8 cellular contexts compared by ENCODE assay signal in the genomic region with DNA sequence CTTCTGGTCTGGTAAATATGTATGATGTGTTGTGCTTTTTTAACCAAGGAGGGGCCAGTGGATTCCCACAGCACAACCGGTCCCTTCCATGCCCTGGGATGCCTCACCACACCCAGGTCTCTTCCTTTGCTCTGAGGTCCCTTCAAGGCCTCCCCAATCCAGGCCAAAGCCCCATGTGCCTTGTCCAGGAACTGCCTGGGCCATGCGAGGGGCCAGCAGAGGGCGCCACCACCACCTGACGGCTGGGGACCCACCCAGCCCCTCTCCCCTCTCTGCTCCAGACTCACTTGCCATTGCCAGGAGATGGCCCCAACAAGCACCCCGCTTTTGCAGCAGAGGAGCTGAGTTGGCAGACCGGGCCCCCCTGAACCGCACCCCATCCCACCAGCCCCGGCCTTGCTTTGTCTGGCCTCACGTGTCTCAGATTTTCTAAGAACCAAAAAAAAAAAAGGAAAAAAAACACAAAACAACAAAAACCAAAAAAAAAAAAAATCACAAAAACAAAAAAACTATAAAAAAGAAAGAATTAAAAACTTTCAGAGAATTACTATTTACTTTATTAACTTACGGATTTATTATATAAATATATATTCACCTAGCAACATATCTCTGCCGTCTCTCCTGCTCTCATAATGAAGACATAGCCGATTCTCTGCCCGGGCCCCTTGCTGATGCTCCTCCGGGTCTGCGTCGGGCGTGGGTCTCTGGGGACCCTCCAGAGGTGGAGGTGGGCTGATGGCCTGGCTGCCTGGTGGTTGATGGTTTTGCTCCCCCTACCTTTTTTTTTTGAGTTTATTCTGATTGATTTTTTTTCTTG. TPM values are rescaled to one million over a fixed set of nuclear protein-coding genes. Genes with fewer than 3 reads are reported as not detected.
A peak's percentile ranks its signal among the peaks of the same experiment; 100 is the strongest.
DNase-seq lines count a peak whose midpoint lies in the region; ATAC-seq and TF ChIP-seq lines count a peak whose summit lies in the region.

No MANE protein-coding gene starts in this region.

- H3K4me1 Mint-ChIP-seq in chondrocyte (ENCODE audit: low read depth) (peaks cover 40% of the 10 kb centered on the region), memory B cell (peaks cover 20% of the 10 kb centered on the region)

- H3K27ac Mint-ChIP-seq in chondrocyte (ENCODE audit: unreplicated experiment) (peak overlapping the region; percentile 74), memory B cell (peak overlapping the region; percentile 62)

- DNase-seq in NCI-H2029 (lab: John Stamatoyannopoulos, UW) (peak; percentile 42), NCI-H2029 treated with DMSO at 0.1 percent for 48 hours (lab: John Stamatoyannopoulos, UW) (no peak), NCI-H1694 (lab: John Stamatoyannopoulos, UW) (peak; percentile 52), chondrocyte (ENCODE audit: low spot score) (peak; percentile 85), memory B cell (ENCODE audit: low spot score in 2 of 2) (peak; percentile 80 to 84)
- peak; percentile 74 to 77 for DNase-seq in activated CD4-positive, alpha-beta T cell treated with anti-CD3 and anti-CD28 coated beads for 24 hours (ENCODE audit: low read depth in 2 of 2)
- peak; percentile 49 to 61 for DNase-seq in stimulated activated CD8-positive, alpha-beta memory T cell treated with anti-CD3 and anti-CD28 coated beads, Interleukin-7, amount 100 ng/mL, for 1 hour (ENCODE audit: low read depth in 2 of 2)

- peak; percentile 91 for TF ChIP-seq CTCF in chondrocyte (IDR thresholded peaks at IDR 0.05)

- no peak overlapping the region for H3K4me3 Mint-ChIP-seq in chondrocyte (ENCODE audit: unreplicated experiment)
- H3K4me3 Mint-ChIP-seq in memory B cell: no peak overlapping the region

- ATAC-seq in memory B cell (ENCODE audit: low read depth): peak; percentile 85
- no peak for ATAC-seq in HG02588 (IDR thresholded peaks at IDR 0.05; ENCODE audit: unreplicated experiment)

- H3K36me3 Mint-ChIP-seq in chondrocyte (ENCODE audit: low read depth): peaks cover 37% of the 10 kb centered on the region
- peaks cover 17% of the 10 kb centered on the region for H3K36me3 Mint-ChIP-seq in memory B cell

- H3K9me3 Mint-ChIP-seq in chondrocyte (ENCODE audit: low read depth) (no peaks in the 10 kb centered on the region), memory B cell (no peaks in the 10 kb centered on the region)

- no peaks in the 10 kb centered on the region for H3K27me3 Mint-ChIP-seq in chondrocyte (ENCODE audit: low read depth)
- no peaks in the 10 kb centered on the region for H3K27me3 Mint-ChIP-seq in memory B cell

RNA-seq across cellular contexts. Expression of gene CAPN12, which starts 14.4 kb away (rescaled TPM):
- 0.40 to 0.44 TPM (median 0.44 TPM) in 3 replicates for total RNA-seq in chondrocyte

RNA-seq across cellular contexts. Expression of gene LGALS7, which starts 43.5 kb away (rescaled TPM):
- not detected in 3 replicates for total RNA-seq in chondrocyte

RNA-seq across cellular contexts. Expression of gene LGALS7B, which starts 59.1 kb away (rescaled TPM):
- total RNA-seq in chondrocyte: not detected in 3 replicates
